1 cellular context compared by ENCODE assay signal in the genomic region with DNA sequence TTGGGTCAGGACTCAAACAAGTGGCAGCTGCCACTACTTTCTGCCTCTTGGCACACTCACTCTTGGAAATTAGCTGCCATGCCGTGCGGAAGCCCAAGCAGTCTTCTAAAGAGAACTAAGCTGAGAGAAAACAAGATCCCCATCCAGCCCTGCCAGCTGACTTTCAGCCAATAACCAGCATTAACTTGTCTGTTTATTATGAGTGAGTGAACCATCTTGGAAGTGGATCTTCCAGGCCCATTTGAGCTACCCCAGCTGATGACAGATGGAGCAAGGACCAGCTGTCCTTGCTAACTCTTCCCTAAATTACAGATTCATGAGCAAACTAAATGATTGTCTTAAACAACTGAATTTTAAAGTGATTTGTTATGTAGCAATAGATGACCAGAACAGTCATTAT.
TF ChIP-seq lines count a peak whose summit lies in the region.

No MANE protein-coding gene starts in this region.

TF ChIP-seq in IMR-90, 13 proteins besides CTCF, POLR2A, EP300 and RAD21:
- TF ChIP-seq, protein P1, sequence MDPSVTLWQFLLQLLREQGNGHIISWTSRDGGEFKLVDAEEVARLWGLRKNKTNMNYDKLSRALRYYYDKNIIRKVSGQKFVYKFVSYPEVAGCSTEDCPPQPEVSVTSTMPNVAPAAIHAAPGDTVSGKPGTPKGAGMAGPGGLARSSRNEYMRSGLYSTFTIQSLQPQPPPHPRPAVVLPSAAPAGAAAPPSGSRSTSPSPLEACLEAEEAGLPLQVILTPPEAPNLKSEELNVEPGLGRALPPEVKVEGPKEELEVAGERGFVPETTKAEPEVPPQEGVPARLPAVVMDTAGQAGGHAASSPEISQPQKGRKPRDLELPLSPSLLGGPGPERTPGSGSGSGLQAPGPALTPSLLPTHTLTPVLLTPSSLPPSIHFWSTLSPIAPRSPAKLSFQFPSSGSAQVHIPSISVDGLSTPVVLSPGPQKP (IDR thresholded peaks at IDR 0.05; ENCODE audit: borderline replicate concordance, low read depth, low read length), result no peak
- TF ChIP-seq MXI1 (IDR thresholded peaks at IDR 0.05; ENCODE audit: borderline replicate concordance, low read depth, low read length) (no peak), CHD1 (IDR thresholded peaks at IDR 0.05; ENCODE audit: low read depth, low read length) (no peak), USF2 (IDR thresholded peaks at IDR 0.05; ENCODE audit: low read depth, low read length) (no peak)
TF ChIP-seq in IMR-90: peak in this region for 0.
